Comparison of ENCODE assay signal across 16 cellular contexts in the genomic region with DNA sequence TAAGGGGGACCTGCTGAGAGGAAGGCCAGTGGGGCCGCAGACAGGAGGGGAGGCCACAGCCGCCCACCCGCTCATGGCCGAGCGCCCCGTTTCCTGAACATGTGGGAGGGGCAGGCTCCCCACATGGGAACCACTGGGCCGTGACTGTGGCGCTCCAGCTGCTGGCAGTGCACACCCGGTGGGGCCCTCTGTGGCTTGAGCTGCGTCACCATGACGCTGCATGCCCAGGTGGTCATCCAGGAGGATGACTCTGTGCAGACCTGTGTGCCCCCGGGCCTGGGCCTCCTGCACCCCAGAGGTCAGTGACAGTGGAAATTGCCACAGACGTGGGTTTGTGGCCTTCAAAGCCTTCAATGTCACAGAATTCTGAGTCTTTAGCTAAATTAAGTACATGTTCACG.
DNase-seq lines count a peak whose midpoint lies in the region; ATAC-seq and TF ChIP-seq lines count a peak whose summit lies in the region.
"Had no signal": no experiment of that assay in that cellular context is flagged by ENCODE, and none has a peak within 500 bp of the region (broad histone marks: within the 10 kb centered on the region; RNA-seq: fewer than 3 reads in every experiment).

No MANE protein-coding gene starts in this region.

- DNase-seq in trophoblast cell, result no peak
- DNase-seq in HPDE6-E6E7 (ENCODE audit: extremely low spot score), result no peak
- DNase-seq in NCI-H69 (lab: John Stamatoyannopoulos, UW), result no peak
- DNase-seq in GM23248, result no peak
- DNase-seq: activated CD8-positive, alpha-beta memory T cell treated with anti-CD3 and anti-CD28 coated beads, Interleukin-2, amount 10 ng/mL, durations not matched to agents 7 days and 5 days; glutamatergic neuron; left colon; SK-N-SH; upper lobe of right lung had no signal

- H3K36me3 ChIP-seq in DOHH2 (ENCODE audit: control insufficient read depth, low read length) (no peaks in the 10 kb centered on the region), trophoblast cell (ENCODE audit: control insufficient read depth in 1 of 2, insufficient read depth in 2 of 2, low read length in 2 of 2) (no peaks in the 10 kb centered on the region), GM23248 (ENCODE audit: low read depth) (no peaks in the 10 kb centered on the region)
- H3K36me3 ChIP-seq: HAP-1, upper lobe of right lung had no signal

- H2BK12ac ChIP-seq in trophoblast cell (ENCODE audit: low read length), result no peak overlapping the region

- no peak overlapping the region for H4K91ac ChIP-seq in trophoblast cell (ENCODE audit: low read depth, low read length)

- no peak overlapping the region for H3K4ac ChIP-seq in trophoblast cell (ENCODE audit: low read depth, low read length)

- no peak overlapping the region for H3K18ac ChIP-seq in trophoblast cell (ENCODE audit: low read length)

- H3K4me2 ChIP-seq in DOHH2 (ENCODE audit: low read length) (peak overlapping the region; percentile 8; the same call in 1 of the 2 replicates), trophoblast cell (ENCODE audit: low read length) (no peak overlapping the region), GM23248 (ENCODE audit: unreplicated experiment) (no peak overlapping the region)
- H3K4me2 ChIP-seq: SK-N-SH had no signal

- no peak for TF ChIP-seq CTCF in DOHH2 (IDR thresholded peaks at IDR 0.05; ENCODE audit: low read depth, low read length, poor library complexity, severe bottlenecking)

- H3K27me3 ChIP-seq in DOHH2 (ENCODE audit: control insufficient read depth, low read length), result no peaks in the 10 kb centered on the region
- no peaks in the 10 kb centered on the region for H3K27me3 ChIP-seq in trophoblast cell (ENCODE audit: insufficient read depth, low read length)
- H3K27me3 ChIP-seq in GM23248 (replicated peaks; ENCODE audit: insufficient read depth), result no peaks in the 10 kb centered on the region
- H3K27me3 ChIP-seq: upper lobe of right lung had no signal

- H4K12ac ChIP-seq in trophoblast cell (ENCODE audit: low read depth, low read length), result no peak overlapping the region

- H3K9ac ChIP-seq in trophoblast cell (ENCODE audit: low read length), result no peak overlapping the region
- no peak overlapping the region for H3K9ac ChIP-seq in GM23248
- H3K9ac ChIP-seq: SK-N-SH had no signal

- H3K79me1 ChIP-seq in trophoblast cell (ENCODE audit: low read length), result no peaks in the 10 kb centered on the region

- H2BK5ac ChIP-seq in trophoblast cell (ENCODE audit: low read depth, low read length, poor library complexity), result no peak overlapping the region

- WGBS in trophoblast cell (ENCODE audit: extremely low coverage, insufficient coverage, insufficient read length), result no CpG with 5 or more reads among the region's 14 CpGs
- WGBS in GM23248 (ENCODE audit: low coverage in 1 of 2, low lambda C conversion rate in 2 of 2, missing lambda C conversion rate in 2 of 2), 2 experiments, result 94 to 95% methylated on average over 14 of the region's 14 CpGs

- peaks cover 15% of the 10 kb centered on the region for H3K4me1 ChIP-seq in DOHH2 (ENCODE audit: control insufficient read depth, low read length)
- no peaks in the 10 kb centered on the region for H3K4me1 ChIP-seq in trophoblast cell (ENCODE audit: control insufficient read depth in 1 of 2, insufficient read depth in 2 of 2, low read length in 2 of 2)
- no peaks in the 10 kb centered on the region for H3K4me1 ChIP-seq in GM23248 (ENCODE audit: insufficient read depth)
- H3K4me1 ChIP-seq: HAP-1, upper lobe of right lung had no signal

- in situ Hi-C loops in GM23248 (cut with MboI), result no loop called here

- H3K79me2 ChIP-seq in DOHH2 (ENCODE audit: control insufficient read depth, low read length) (no peaks in the 10 kb centered on the region), trophoblast cell (ENCODE audit: control insufficient read depth, insufficient read depth, low read length, poor library complexity) (no peaks in the 10 kb centered on the region), GM23248 (ENCODE audit: insufficient read depth) (no peaks in the 10 kb centered on the region)

- peak overlapping the region; percentile 17; the same call in 1 of the 2 replicates for H3K4me3 ChIP-seq in DOHH2 (ENCODE audit: low read length)
- H3K4me3 ChIP-seq in trophoblast cell (ENCODE audit: low read depth, low read length), result no peak overlapping the region
- H3K4me3 ChIP-seq in GM23248, result no peak overlapping the region
- H3K4me3 ChIP-seq: HAP-1, upper lobe of right lung had no signal

- no peak overlapping the region for H4K8ac ChIP-seq in trophoblast cell (ENCODE audit: low read depth, low read length)

- peak; percentile 87 for ATAC-seq in GM19328 (IDR thresholded peaks at IDR 0.05; ENCODE audit: unreplicated experiment)
- ATAC-seq in HG02623 (IDR thresholded peaks at IDR 0.05; ENCODE audit: unreplicated experiment), result peak; percentile 81
- ATAC-seq in HG03520 (IDR thresholded peaks at IDR 0.05; ENCODE audit: unreplicated experiment), result peak; percentile 90
- ATAC-seq: activated CD8-positive, alpha-beta memory T cell treated with anti-CD3 and anti-CD28 coated beads, Interleukin-2, amount 10 ng/mL, durations not matched to agents 7 days and 5 days; activated naive CD4-positive, alpha-beta T cell treated with anti-CD3 and anti-CD28 coated beads, Interleukin-2, amount 50 U/mL, for 72 hours; left colon; upper lobe of right lung had no signal

- H3K9me2 ChIP-seq in DOHH2 (replicated peaks; ENCODE audit: control insufficient read depth, low read length) (no peaks in the 10 kb centered on the region), GM23248 (ENCODE audit: insufficient read depth) (no peaks in the 10 kb centered on the region)
- H3K9me2 ChIP-seq: SK-N-SH had no signal

- H3F3A ChIP-seq in DOHH2 (ENCODE audit: control insufficient read depth, insufficient read depth) (no peaks in the 10 kb centered on the region), GM23248 (ENCODE audit: insufficient read depth) (no peaks in the 10 kb centered on the region)

- no peak overlapping the region for H3K23ac ChIP-seq in trophoblast cell (ENCODE audit: low read length)

- H3K27ac ChIP-seq in DOHH2 (ENCODE audit: low read depth, low read length) (no peak overlapping the region), trophoblast cell (ENCODE audit: low read depth, low read length) (no peak overlapping the region), GM23248 (no peak overlapping the region)
- H3K27ac ChIP-seq: upper lobe of right lung, VCaP had no signal

- H2BK120ac ChIP-seq in trophoblast cell (ENCODE audit: insufficient read depth, low read length, poor library complexity), result no peak overlapping the region

- H3K9me3 ChIP-seq in DOHH2 (ENCODE audit: control insufficient read depth, insufficient read depth, low read length), result no peaks in the 10 kb centered on the region
- H3K9me3 ChIP-seq in trophoblast cell (ENCODE audit: insufficient read depth, low read depth, low read length), result peaks cover 1% of the 10 kb centered on the region
- no peaks in the 10 kb centered on the region for H3K9me3 ChIP-seq in GM23248 (ENCODE audit: low read depth)
- H3K9me3 ChIP-seq: HAP-1, SK-N-SH, upper lobe of right lung had no signal

- H3K14ac ChIP-seq in trophoblast cell (ENCODE audit: low read length), result no peak overlapping the region

- no peak overlapping the region for H2AFZ ChIP-seq in trophoblast cell (ENCODE audit: insufficient read depth, low read length, poor library complexity)
- H2AFZ ChIP-seq in GM23248, result no peak overlapping the region

- H4K20me1 ChIP-seq in DOHH2 (ENCODE audit: control insufficient read depth, insufficient read depth, low read depth, low read length) (no peaks in the 10 kb centered on the region), GM23248 (ENCODE audit: insufficient read depth) (no peaks in the 10 kb centered on the region)

- H2AK5ac ChIP-seq in trophoblast cell (ENCODE audit: low read length), result no peak overlapping the region
